In the genomic region with DNA sequence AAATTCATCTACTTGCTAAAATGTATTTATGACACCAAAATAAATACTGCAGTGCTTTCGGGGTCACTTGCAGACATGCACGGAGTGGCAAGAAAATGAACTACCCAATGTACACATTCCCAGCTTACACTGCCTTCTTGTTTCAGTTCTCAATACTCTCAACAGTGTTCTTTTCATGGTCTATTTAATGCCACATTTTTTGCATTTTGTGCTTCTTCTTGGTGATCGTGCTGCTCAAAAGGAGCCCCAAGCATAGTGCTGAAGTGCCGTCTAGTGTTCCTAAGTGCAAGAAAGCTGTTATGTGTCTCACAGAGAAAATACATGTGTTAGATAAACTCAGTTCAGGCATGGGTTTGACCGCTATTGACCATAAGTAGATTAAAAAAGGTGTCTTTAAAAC, we compare ENCODE assay signal across 14 cellular contexts.
DNase-seq lines count a peak whose midpoint lies in the region; ATAC-seq and TF ChIP-seq lines count a peak whose summit lies in the region.
"Had no signal": no experiment of that assay in that cellular context is flagged by ENCODE, and none has a peak within 500 bp of the region (broad histone marks: within the 10 kb centered on the region; RNA-seq: fewer than 3 reads in every experiment).

No MANE protein-coding gene starts in this region.

- POLR2A ChIA-PET in IMR-90 (lab: Charles Lee; ENCODE audit: unreplicated experiment), result no interaction called here
- POLR2A ChIA-PET in naive thymus-derived CD4-positive, alpha-beta T cell (lab: Charles Lee), result no interaction called here

- TF ChIP-seq POLR2A in IMR-90 (IDR thresholded peaks at IDR 0.05; ENCODE audit: low read depth, low read length) (no peak), esophagus squamous epithelium (IDR thresholded peaks at IDR 0.05) (no peak)

- H3K18ac ChIP-seq in IMR-90 (ENCODE audit: low read depth, low read length), result no peak overlapping the region

- H2BK20ac ChIP-seq in IMR-90 (ENCODE audit: low read depth, low read length), result no peak overlapping the region

- TF ChIP-seq RAD21 in IMR-90 (IDR thresholded peaks at IDR 0.05; ENCODE audit: low read length), result no peak

- H3K9me3 Mint-ChIP-seq in neural crest cell, result no peaks in the 10 kb centered on the region
- H3K9me3 Mint-ChIP-seq in naive thymus-derived CD4-positive, alpha-beta T cell, result peaks cover 0 to 14% (median 2%) of the 10 kb centered on the region in 11 donors

- no peaks in the 10 kb centered on the region for H3K36me3 ChIP-seq in IMR-90 (ENCODE audit: control insufficient read depth, insufficient read depth, low read length)
- H3K36me3 ChIP-seq in naive thymus-derived CD4-positive, alpha-beta T cell (ENCODE audit: control insufficient read depth in 2 of 3, insufficient read depth in 3 of 3, low read length in 3 of 3), result no peaks in the 10 kb centered on the region
- H3K36me3 ChIP-seq in esophagus squamous epithelium, result no peaks in the 10 kb centered on the region
- H3K36me3 ChIP-seq: SJSA1, stomach had no signal

- in situ Hi-C loops in IMR-90 (cut with MboI; ENCODE audit: low sequenced_read_pairs), result no loop called here

- H3K4ac ChIP-seq in IMR-90 (ENCODE audit: low read depth, low read length), result no peak overlapping the region

- H2AFZ ChIP-seq in IMR-90 (replicated peaks; ENCODE audit: low read length, poor library complexity), result no peak overlapping the region

- H2AK9ac ChIP-seq in IMR-90 (replicated peaks; ENCODE audit: low read depth, low read length, poor library complexity), result no peak overlapping the region

- H3K14ac ChIP-seq in IMR-90 (replicated peaks; ENCODE audit: low read depth, low read length), result no peak overlapping the region

- ATAC-seq in GM18907 (IDR thresholded peaks at IDR 0.05; ENCODE audit: unreplicated experiment), result peak; percentile 66
- peak; percentile 70 for ATAC-seq in HG02623 (IDR thresholded peaks at IDR 0.05; ENCODE audit: unreplicated experiment)
- ATAC-seq in IMR-90 (ENCODE audit: low read depth), result no peak
- no peak for ATAC-seq in naive thymus-derived CD4-positive, alpha-beta T cell

- no TSS peak for BruUV-seq in IMR-90 (replicated peaks; lab: Mats Ljungman, UMichigan)

- H3K27me3 Mint-ChIP-seq in neural crest cell (ENCODE audit: low read depth), result no peaks in the 10 kb centered on the region
- H3K27me3 Mint-ChIP-seq in naive thymus-derived CD4-positive, alpha-beta T cell, result no peaks in the 10 kb centered on the region

- H3K27ac Mint-ChIP-seq in neural crest cell (ENCODE audit: unreplicated experiment), result peak overlapping the region; percentile 54
- H3K27ac Mint-ChIP-seq in naive thymus-derived CD4-positive, alpha-beta T cell, result no peak overlapping the region

- dilution Hi-C loops in IMR-90 (cut with HindIII; ENCODE audit: low sequenced_read_pairs, unreplicated experiment), result no loop called here

- H2BK15ac ChIP-seq in IMR-90 (ENCODE audit: low read depth, low read length), result no peak overlapping the region

- peaks cover 26 to 32% of the 10 kb centered on the region in 2 experiments for H3K79me1 ChIP-seq in IMR-90 (ENCODE audit: low read depth in 1 of 2, low read length in 2 of 2)

- DNase-seq in IMR-90 (no peak), neural crest cell (ENCODE audit: low read depth, low spot score) (no peak), NCI-H510A (lab: John Stamatoyannopoulos, UW) (no peak), NCI-H1436 treated with DMSO at 0.1 percent for 48 hours (lab: John Stamatoyannopoulos, UW) (no peak), esophagus squamous epithelium (lab: John Stamatoyannopoulos, UW) (no peak)
- DNase-seq in naive thymus-derived CD4-positive, alpha-beta T cell, result no peak
- DNase-seq: central memory CD4-positive, alpha-beta T cell; mesendoderm; NCI-H524 treated with DMSO at 0.1 percent for 48 hours; stimulated activated CD4-positive, alpha-beta T cell treated with anti-CD3 and anti-CD28 coated beads, Interleukin-4, amount 100 ng/mL, for 1 hour; stomach had no signal

- peak overlapping the region; percentile 31; the same call in 1 of the 2 replicates for H4K5ac ChIP-seq in IMR-90 (ENCODE audit: low read depth, low read length)

- no peak overlapping the region for H2AK5ac ChIP-seq in IMR-90 (ENCODE audit: low read depth, low read length)

- no peak overlapping the region for H2BK5ac ChIP-seq in IMR-90 (ENCODE audit: low read depth, low read length, poor library complexity, severe bottlenecking)

- H4K20me1 ChIP-seq in IMR-90 (ENCODE audit: insufficient read depth, low read length), result no peaks in the 10 kb centered on the region; the same call in 1 of the 2 replicates

- CTCF ChIA-PET in IMR-90 (lab: Yijun Ruan, JAX), result no interaction called here
- CTCF ChIA-PET in naive thymus-derived CD4-positive, alpha-beta T cell (lab: Charles Lee), result no interaction called here

- no peak overlapping the region for H4K91ac ChIP-seq in IMR-90 (ENCODE audit: insufficient read depth, low read depth, low read length)

- H3K56ac ChIP-seq in IMR-90 (ENCODE audit: extremely low read depth, insufficient read depth, low read length), result no peak overlapping the region

- H3K4me1 ChIP-seq in IMR-90 (ENCODE audit: control insufficient read depth, insufficient read depth, low read length) (peaks cover 2% of the 10 kb centered on the region; the same call in 1 of the 2 replicates), esophagus squamous epithelium (no peaks in the 10 kb centered on the region)
- H3K4me1 ChIP-seq in naive thymus-derived CD4-positive, alpha-beta T cell (ENCODE audit: control insufficient read depth in 2 of 2, insufficient read depth in 2 of 2, low read length in 2 of 2), result no peaks in the 10 kb centered on the region
- H3K4me1 ChIP-seq: SJSA1 had no signal

- H3K27me3 ChIP-seq in IMR-90 (ENCODE audit: control insufficient read depth, insufficient read depth, low read length) (no peaks in the 10 kb centered on the region), esophagus squamous epithelium (no peaks in the 10 kb centered on the region)
- no peaks in the 10 kb centered on the region for H3K27me3 ChIP-seq in naive thymus-derived CD4-positive, alpha-beta T cell (ENCODE audit: control insufficient read depth in 2 of 2, insufficient read depth in 2 of 2, low read length in 2 of 2)
- H3K27me3 ChIP-seq: SJSA1, stomach had no signal

- no peak overlapping the region for H2BK120ac ChIP-seq in IMR-90 (ENCODE audit: low read depth, low read length)

- WGBS in IMR-90 (ENCODE audit: extremely low coverage in 2 of 2, insufficient read length in 1 of 2), 2 experiments, result 54% methylated on average over 3 of the region's 5 CpGs; no CpG with 5 or more reads in 1 of the 2 experiments
- 57 to 70% methylated on average over 5 of the region's 5 CpGs for WGBS in esophagus squamous epithelium, 2 donors

- intact Hi-C loops in IMR-90 (cut with micrococcal nuclease) (no loop called here), esophagus squamous epithelium (cut with DNase I) (no loop called here)
- intact Hi-C loops in naive thymus-derived CD4-positive, alpha-beta T cell (cut with micrococcal nuclease), result no loop called here

- no peak for TF ChIP-seq CTCF in IMR-90 (conservative IDR thresholded peaks at IDR 0.05; ENCODE audit: low read depth, low read length)
- no peak for TF ChIP-seq CTCF in neural crest cell (conservative IDR thresholded peaks at IDR 0.05)
- TF ChIP-seq CTCF in esophagus squamous epithelium (IDR thresholded peaks at IDR 0.05), result no peak

- no peaks in the 10 kb centered on the region for H3K36me3 Mint-ChIP-seq in neural crest cell (ENCODE audit: low read depth)
- H3K36me3 Mint-ChIP-seq in naive thymus-derived CD4-positive, alpha-beta T cell, result no peaks in the 10 kb centered on the region

- H3K9me3 ChIP-seq in IMR-90 (ENCODE audit: control insufficient read depth, insufficient read depth, low read length) (no peaks in the 10 kb centered on the region), esophagus squamous epithelium (no peaks in the 10 kb centered on the region)
- no peaks in the 10 kb centered on the region for H3K9me3 ChIP-seq in naive thymus-derived CD4-positive, alpha-beta T cell (ENCODE audit: control insufficient read depth in 2 of 3, low read length in 3 of 3)
- H3K9me3 ChIP-seq: SJSA1, stomach had no signal

- H3K4me2 ChIP-seq in IMR-90 (ENCODE audit: low read depth, low read length), result no peak overlapping the region

- H3K9me1 ChIP-seq in IMR-90 (ENCODE audit: insufficient read depth, low read length), result no peaks in the 10 kb centered on the region

- H3K4me3 Mint-ChIP-seq in neural crest cell, result no peak overlapping the region
- H3K4me3 Mint-ChIP-seq in naive thymus-derived CD4-positive, alpha-beta T cell, result no peak overlapping the region

- H3K9ac ChIP-seq in IMR-90 (ENCODE audit: low read depth, low read length), result no peak overlapping the region

- H3K27ac ChIP-seq in IMR-90 (ENCODE audit: insufficient read depth, low read length) (no peak overlapping the region), esophagus squamous epithelium (no peak overlapping the region)
- H3K27ac ChIP-seq in naive thymus-derived CD4-positive, alpha-beta T cell (ENCODE audit: low read depth, low read length), result no peak overlapping the region
- H3K27ac ChIP-seq: SJSA1, stomach had no signal

- H3K4me1 Mint-ChIP-seq in neural crest cell, result peaks cover 22% of the 10 kb centered on the region
- no peaks in the 10 kb centered on the region for H3K4me1 Mint-ChIP-seq in naive thymus-derived CD4-positive, alpha-beta T cell

- no peak overlapping the region for H4K8ac ChIP-seq in IMR-90 (ENCODE audit: low read depth in 2 of 2, low read length in 2 of 2)

- H3K4me3 ChIP-seq in IMR-90 (ENCODE audit: insufficient read depth, low read depth, low read length) (no peak overlapping the region), esophagus squamous epithelium (no peak overlapping the region)
- no peak overlapping the region for H3K4me3 ChIP-seq in naive thymus-derived CD4-positive, alpha-beta T cell (ENCODE audit: low read length)
- H3K4me3 ChIP-seq: SJSA1, stomach had no signal

- H3K23ac ChIP-seq in IMR-90 (ENCODE audit: low read depth, low read length), result no peak overlapping the region

TF ChIP-seq in IMR-90, 13 proteins besides CTCF, POLR2A, EP300 and RAD21 (continues in another document):
- no peak for TF ChIP-seq BHLHE40 (IDR thresholded peaks at IDR 0.05; ENCODE audit: low read depth, low read length)
- no peak for TF ChIP-seq SMC3 (IDR thresholded peaks at IDR 0.05; ENCODE audit: low read depth, low read length)
- no peak for TF ChIP-seq MAZ (IDR thresholded peaks at IDR 0.05; ENCODE audit: borderline replicate concordance, low read depth, low read length)
- TF ChIP-seq NFE2L2 (IDR thresholded peaks at IDR 0.05; ENCODE audit: low read depth, low read length), result no peak
- no peak for TF ChIP-seq FOS (IDR thresholded peaks at IDR 0.05; ENCODE audit: low read depth, low read length)
- TF ChIP-seq MXI1 (IDR thresholded peaks at IDR 0.05; ENCODE audit: borderline replicate concordance, low read depth, low read length), result no peak
- no peak for TF ChIP-seq MAFK (IDR thresholded peaks at IDR 0.05; ENCODE audit: low read depth, low read length)
- TF ChIP-seq RFX5 (IDR thresholded peaks at IDR 0.05; ENCODE audit: low read depth, low read length), result no peak
- TF ChIP-seq RCOR1 (IDR thresholded peaks at IDR 0.05; ENCODE audit: insufficient replicate concordance, low read length), result no peak

Comparison
In these comparisons a context has a peak if more than half of its experiments do, and no peak if none do; other contexts are left out.
1. ATAC-seq: peak in GM18907 (single experiment) and HG02623 (single experiment); none in IMR-90 (single experiment) and naive thymus-derived CD4-positive, alpha-beta T cell (single experiment).